13 cellular contexts compared by ENCODE assay signal in the genomic region with DNA sequence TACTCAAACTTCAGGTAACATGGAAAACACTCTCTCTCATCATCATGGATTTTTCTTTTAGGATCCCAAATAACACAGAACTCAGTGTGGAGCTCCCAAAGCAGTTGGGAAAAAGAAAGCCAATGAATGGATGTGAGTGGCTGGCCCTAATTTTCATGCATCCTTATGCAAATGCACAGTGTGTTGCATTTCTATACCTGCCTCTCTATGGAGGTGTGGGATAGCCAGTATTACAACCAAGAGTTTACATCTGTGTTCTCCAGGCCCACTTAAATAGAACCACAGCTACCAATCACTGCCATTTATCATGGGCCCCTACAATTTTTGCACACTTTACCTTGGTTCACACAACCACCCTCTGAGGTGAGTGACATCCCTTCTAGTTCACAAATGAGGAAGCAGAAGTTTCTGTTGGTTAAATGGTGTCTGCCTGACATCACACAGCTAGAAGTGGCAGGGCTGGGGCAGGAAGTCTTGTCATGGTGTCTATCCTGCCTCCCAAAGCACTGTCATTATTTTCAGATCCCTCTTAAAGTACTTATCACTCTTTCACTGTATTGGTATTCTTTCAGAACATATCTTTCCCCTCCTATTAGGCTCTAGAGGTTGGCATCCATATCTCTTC. TPM values are rescaled to one million over a fixed set of nuclear protein-coding genes. Genes with fewer than 3 reads are reported as not detected.
DNase-seq lines count a peak whose midpoint lies in the region; ATAC-seq and TF ChIP-seq lines count a peak whose summit lies in the region.
"Had no signal": no experiment of that assay in that cellular context is flagged by ENCODE, and none has a peak within 500 bp of the region (broad histone marks: within the 10 kb centered on the region; RNA-seq: fewer than 3 reads in every experiment).

No MANE protein-coding gene starts in this region.

- no peak for TF ChIP-seq CTCF in Loucy (conservative IDR thresholded peaks at IDR 0.05; ENCODE audit: low read length)
- no peak for TF ChIP-seq CTCF in heart right ventricle (IDR thresholded peaks at IDR 0.05)
- TF ChIP-seq CTCF in CD8-positive, alpha-beta T cell (IDR thresholded peaks at IDR 0.05): no peak

- no peaks in the 10 kb centered on the region for H3K9me2 ChIP-seq in Loucy (replicated peaks; ENCODE audit: low read depth, low read length)

- peak overlapping the region; percentile 72; the same call in 1 of the 2 replicates for H2AFZ ChIP-seq in Loucy (ENCODE audit: low read length)

- H3K27me3 ChIP-seq in Loucy (ENCODE audit: insufficient read depth, low read length, poor library complexity, severe bottlenecking) (no peaks in the 10 kb centered on the region), stomach smooth muscle (ENCODE audit: control insufficient read depth in 1 of 2, insufficient read depth in 2 of 2, low read length in 2 of 2) (no peaks in the 10 kb centered on the region), heart right ventricle (no peaks in the 10 kb centered on the region)
- no peaks in the 10 kb centered on the region for H3K27me3 ChIP-seq in CD8-positive, alpha-beta T cell (ENCODE audit: insufficient read depth, low read length)

- H4K20me1 ChIP-seq in Loucy (ENCODE audit: insufficient read depth, low read length, poor library complexity, severe bottlenecking): no peaks in the 10 kb centered on the region

- DNase-seq in SKM-1 treated with dmso at 0.1 percent for 144 hours (lab: John Stamatoyannopoulos, UW; ENCODE audit: unreplicated experiment) (peak; percentile 15), SKM-1 (lab: John Stamatoyannopoulos, UW; ENCODE audit: unreplicated experiment) (no peak), heart right ventricle (no peak)
- no peak for DNase-seq in activated CD4-positive, alpha-beta T cell treated with anti-CD3 and anti-CD28 coated beads for 4 hours
- no peak for DNase-seq in CD8-positive, alpha-beta T cell
- DNase-seq: GF-D8; NCI-H2081; stimulated activated naive CD4-positive, alpha-beta T cell had no signal

- H3K4me3 Mint-ChIP-seq in CD8-positive, alpha-beta T cell: no peak overlapping the region
- H3K4me3 Mint-ChIP-seq: brain had no signal

- no peaks in the 10 kb centered on the region for H3K36me3 ChIP-seq in Loucy (ENCODE audit: insufficient read depth, low read length)
- H3K36me3 ChIP-seq in stomach smooth muscle (ENCODE audit: control insufficient read depth in 2 of 2, insufficient read depth in 2 of 2, low read length in 2 of 2): peaks cover 0 to 7% of the 10 kb centered on the region in 2 donors
- no peaks in the 10 kb centered on the region for H3K36me3 ChIP-seq in heart right ventricle
- H3K36me3 ChIP-seq in CD8-positive, alpha-beta T cell (ENCODE audit: insufficient read depth, low read length): no peaks in the 10 kb centered on the region

- ATAC-seq in HG02870 (IDR thresholded peaks at IDR 0.05; ENCODE audit: unreplicated experiment) (peak; percentile 98), heart right ventricle (no peak)
- ATAC-seq in CD8-positive, alpha-beta T cell: no peak

- no peaks in the 10 kb centered on the region for H3K9me3 Mint-ChIP-seq in CD8-positive, alpha-beta T cell

- H3K27me3 Mint-ChIP-seq in CD8-positive, alpha-beta T cell (ENCODE audit: low read depth): peaks cover 7% of the 10 kb centered on the region

- H3K36me3 Mint-ChIP-seq in CD8-positive, alpha-beta T cell: no peaks in the 10 kb centered on the region
- H3K36me3 Mint-ChIP-seq: brain had no signal

- CTCF ChIA-PET in CD8-positive, alpha-beta T cell (lab: Charles Lee): no interaction called here

- H3K4me1 Mint-ChIP-seq in CD8-positive, alpha-beta T cell (ENCODE audit: low read depth): no peaks in the 10 kb centered on the region
- H3K4me1 Mint-ChIP-seq: brain had no signal

- POLR2A ChIA-PET in CD8-positive, alpha-beta T cell (lab: Charles Lee): no interaction called here

- peak overlapping the region; percentile 18 for H3K27ac ChIP-seq in stomach smooth muscle (ENCODE audit: low read length)
- no peak overlapping the region for H3K27ac ChIP-seq in heart right ventricle
- H3K27ac ChIP-seq in CD8-positive, alpha-beta T cell (ENCODE audit: low read depth, low read length): no peak overlapping the region
- H3K27ac ChIP-seq: HL-60 had no signal

- intact Hi-C loops in heart right ventricle (cut with DNase I): no loop called here
- intact Hi-C loops in CD8-positive, alpha-beta T cell (cut with DNase I, micrococcal nuclease): no loop called here

- H3K4me1 ChIP-seq in Loucy (ENCODE audit: insufficient read depth, low read length, poor library complexity, severe bottlenecking) (no peaks in the 10 kb centered on the region), stomach smooth muscle (ENCODE audit: control insufficient read depth, insufficient read depth, low read length) (peaks cover 33% of the 10 kb centered on the region), heart right ventricle (peaks cover 0 to 39% (median 0%) of the 10 kb centered on the region in 9 donors)
- no peaks in the 10 kb centered on the region for H3K4me1 ChIP-seq in CD8-positive, alpha-beta T cell (ENCODE audit: insufficient read depth, low read length)

- no peaks in the 10 kb centered on the region for H3K79me2 ChIP-seq in Loucy (ENCODE audit: insufficient read depth, low read length)

- no peaks in the 10 kb centered on the region for H3F3A ChIP-seq in Loucy (ENCODE audit: low read depth)

- H3K9ac ChIP-seq in Loucy (ENCODE audit: low read depth, low read length, poor library complexity, severe bottlenecking): no peak overlapping the region
- H3K9ac ChIP-seq in stomach smooth muscle (ENCODE audit: low read length in 2 of 2): no peak overlapping the region

- H3K9me3 ChIP-seq in Loucy (ENCODE audit: insufficient read depth, low read depth, low read length): no peaks in the 10 kb centered on the region
- H3K9me3 ChIP-seq in stomach smooth muscle (ENCODE audit: control insufficient read depth in 2 of 2, low read length in 2 of 2): no peaks in the 10 kb centered on the region
- H3K9me3 ChIP-seq in heart right ventricle: no peaks in the 10 kb centered on the region
- H3K9me3 ChIP-seq in CD8-positive, alpha-beta T cell (ENCODE audit: low read length): no peaks in the 10 kb centered on the region

- H3K4me3 ChIP-seq in Loucy (ENCODE audit: low read length, poor library complexity, severe bottlenecking) (no peak overlapping the region), stomach smooth muscle (ENCODE audit: low read length in 2 of 2) (no peak overlapping the region), heart right ventricle (no peak overlapping the region)
- no peak overlapping the region for H3K4me3 ChIP-seq in CD8-positive, alpha-beta T cell (ENCODE audit: low read depth, low read length)

- H3K4me2 ChIP-seq in Loucy (ENCODE audit: low read depth, low read length, poor library complexity, severe bottlenecking): no peak overlapping the region

- H3K27ac Mint-ChIP-seq in CD8-positive, alpha-beta T cell: no peak overlapping the region
- H3K27ac Mint-ChIP-seq: brain had no signal

RNA-seq across cellular contexts. Expression of a gene that starts 17.3 kb away (rescaled TPM):
- 10 to 100 TPM in 3 of 10 donors, 1 to 10 TPM in 7; 2.3 to 11.8 (median 5.0) TPM for total RNA-seq in heart right ventricle
- polyA plus RNA-seq in heart right ventricle: 1 to 10 TPM; 6.5 to 7.3 TPM
- not detected for total RNA-seq in CD8-positive, alpha-beta T cell
